Comparison of ENCODE assay signal across 13 cellular contexts in genomic region chr6:161406633-161407032, GRCh38.
A peak's percentile ranks its signal among the peaks of the same experiment; 100 is the strongest.
DNase-seq lines count a peak whose midpoint lies in the region; ATAC-seq and TF ChIP-seq lines count a peak whose summit lies in the region.
"Had no signal": no experiment of that assay in that cellular context is flagged by ENCODE, and none has a peak within 500 bp of the region (broad histone marks: within the 10 kb centered on the region; RNA-seq: fewer than 3 reads in every experiment).

No MANE protein-coding gene starts in this region.

- H3K4me1 ChIP-seq in left lung: no peaks in the 10 kb centered on the region
- H3K4me1 ChIP-seq in vagina: no peaks in the 10 kb centered on the region

- H3K4me3 ChIP-seq in MG63 (no peak overlapping the region), left lung (no peak overlapping the region), vagina (no peak overlapping the region)

- intact Hi-C loops in left lung (cut with DNase I): no loop called here
- intact Hi-C loops in vagina (cut with DNase I): no loop called here

- H3K9me3 ChIP-seq in MG63 (peaks cover 20% of the 10 kb centered on the region), left lung (no peaks in the 10 kb centered on the region), vagina (no peaks in the 10 kb centered on the region)

- H3K27ac ChIP-seq in left lung (no peak overlapping the region), vagina (no peak overlapping the region)

- H3K36me3 ChIP-seq in MG63 (no peaks in the 10 kb centered on the region), left lung (no peaks in the 10 kb centered on the region), vagina (no peaks in the 10 kb centered on the region)

- DNase-seq in AG20443 (ENCODE audit: low spot score) (peak; percentile 49), MG63 (peak; percentile 77), astrocyte of the hippocampus (ENCODE audit: low read depth, low spot score) (peak; percentile 56), left lung (no peak), vagina (ENCODE audit: extremely low spot score in 2 of 2) (no peak), HuH-7 (ENCODE audit: low spot score) (no peak)
- DNase-seq: activated CD4-positive, alpha-beta T cell treated with anti-CD3 and anti-CD28 coated beads, Interleukin-2, amount 10 ng/mL, durations not matched to agents 24 days and 14 days; activated naive CD8-positive, alpha-beta T cell treated with anti-CD3 and anti-CD28 coated beads, Interleukin-2, amount 50 U/mL, for 24 hours; DND-41; erythroblast; NCI-H1694 had no signal

- TF ChIP-seq POLR2A in vagina (IDR thresholded peaks at IDR 0.05): no peak

- ATAC-seq in left lung (peak; percentile 35), GM18868 (IDR thresholded peaks at IDR 0.05; ENCODE audit: unreplicated experiment) (no peak), HG03442 (IDR thresholded peaks at IDR 0.05; ENCODE audit: unreplicated experiment) (no peak)
- ATAC-seq: activated naive CD8-positive, alpha-beta T cell treated with anti-CD3 and anti-CD28 coated beads, Interleukin-2, amount 50 U/mL, for 24 hours had no signal

- H3K27me3 ChIP-seq in MG63 (no peaks in the 10 kb centered on the region), left lung (no peaks in the 10 kb centered on the region), vagina (no peaks in the 10 kb centered on the region)

- no peak for TF ChIP-seq CTCF in left lung (IDR thresholded peaks at IDR 0.05)
- TF ChIP-seq CTCF in vagina (IDR thresholded peaks at IDR 0.05): no peak

Comparison
In these comparisons a context has a peak if more than half of its experiments do, and no peak if none do; other contexts are left out.
1. DNase-seq: peak in AG20443 (single experiment), MG63 (single experiment) and astrocyte of the hippocampus (single experiment); none in left lung (0 of 2), vagina (0 of 2) and HuH-7 (single experiment).